In genomic region chr13:65679240-65679639, GRCh38 we compare ENCODE assay signal across 23 cellular contexts.
DNase-seq lines count a peak whose midpoint lies in the region; TF ChIP-seq lines count a peak whose summit lies in the region.
"Had no signal": no experiment of that assay in that cellular context is flagged by ENCODE, and none has a peak within 500 bp of the region (broad histone marks: within the 10 kb centered on the region; RNA-seq: fewer than 3 reads in every experiment).

No MANE protein-coding gene starts in this region.

- no peak overlapping the region for H3K4me3 Mint-ChIP-seq in glutamatergic neuron (ENCODE audit: unreplicated experiment)
- H3K4me3 Mint-ChIP-seq: activated naive CD4-positive, alpha-beta T cell treated with anti-CD3 and anti-CD28 coated beads for 36 hours; naive thymus-derived CD4-positive, alpha-beta T cell; stimulated activated naive CD8-positive, alpha-beta T cell treated with anti-CD3 and anti-CD28 coated beads, Interleukin-15, amount 100 ng/mL, for 72 hours; T-cell had no signal

- H3K27me3 Mint-ChIP-seq in glutamatergic neuron (ENCODE audit: unreplicated experiment), result peaks cover 5% of the 10 kb centered on the region
- H3K27me3 Mint-ChIP-seq: naive thymus-derived CD4-positive, alpha-beta T cell; stimulated activated naive CD8-positive, alpha-beta T cell treated with anti-CD3 and anti-CD28 coated beads, Interleukin-15, amount 100 ng/mL, for 72 hours; T-cell had no signal

- H3K27ac Mint-ChIP-seq in glutamatergic neuron (ENCODE audit: unreplicated experiment), result peak overlapping the region; percentile 65
- H3K27ac Mint-ChIP-seq: activated naive CD4-positive, alpha-beta T cell treated with anti-CD3 and anti-CD28 coated beads for 36 hours; naive thymus-derived CD4-positive, alpha-beta T cell; stimulated activated naive CD8-positive, alpha-beta T cell treated with anti-CD3 and anti-CD28 coated beads, Interleukin-15, amount 100 ng/mL, for 72 hours; T-cell had no signal

- peaks cover 8% of the 10 kb centered on the region for H3K4me1 Mint-ChIP-seq in glutamatergic neuron (ENCODE audit: low read depth, unreplicated experiment)
- H3K4me1 Mint-ChIP-seq: naive thymus-derived CD4-positive, alpha-beta T cell; stimulated activated naive CD8-positive, alpha-beta T cell treated with anti-CD3 and anti-CD28 coated beads, Interleukin-15, amount 100 ng/mL, for 72 hours; T-cell had no signal

- H3K9me3 Mint-ChIP-seq in glutamatergic neuron (ENCODE audit: unreplicated experiment), result peaks cover 4% of the 10 kb centered on the region

- TF ChIP-seq CTCF in AG10803 (conservative IDR thresholded peaks at IDR 0.05; ENCODE audit: low read length), result no peak
- TF ChIP-seq CTCF in cardiac fibroblast (IDR thresholded peaks at IDR 0.05; ENCODE audit: low read depth, low read length), result no peak
- TF ChIP-seq CTCF in glutamatergic neuron (IDR thresholded peaks at IDR 0.05; ENCODE audit: partially characterized antibody, unreplicated experiment), result no peak

- DNase-seq in AG10803 (ENCODE audit: low read depth) (peak; percentile 1), NCI-H226 (peak; percentile 21), cardiac fibroblast (ENCODE audit: low read depth in 2 of 2) (peak; percentile 6 to 52), glutamatergic neuron (no peak), SW 1271 (lab: John Stamatoyannopoulos, UW) (no peak), NCI-H2227 (lab: John Stamatoyannopoulos, UW; ENCODE audit: unreplicated experiment) (no peak), A172 (ENCODE audit: low spot score) (no peak)
- no peak for DNase-seq in stimulated activated CD4-positive, alpha-beta T cell treated with anti-CD3 and anti-CD28 coated beads, Interleukin-4, amount 100 ng/mL, for 1 hour
- DNase-seq: activated CD4-positive, CD25-positive, alpha-beta regulatory T cell treated with anti-CD3 and anti-CD28 coated beads, Interleukin-2, amount 50 U/mL, for 72 hours; activated naive CD4-positive, alpha-beta T cell treated with anti-CD3 and anti-CD28 coated beads for 36 hours; activated T-cell treated with anti-CD3 and anti-CD28 coated beads, Interleukin-2, amount 50 U/mL, for 1 hour; anterior cingulate cortex; effector CD8-positive, alpha-beta T cell; heart left ventricle; naive thymus-derived CD4-positive, alpha-beta T cell; NCI-H1694 treated with DMSO at 0.1 percent for 48 hours; NCI-H2171 treated with DMSO at 0.1 percent for 48 hours; occipital lobe; Right ventricle myocardium superior; stimulated activated naive CD8-positive, alpha-beta T cell treated with anti-CD3 and anti-CD28 coated beads, Interleukin-15, amount 100 ng/mL, for 72 hours; T-cell had no signal

- peaks cover 4% of the 10 kb centered on the region for H3K36me3 Mint-ChIP-seq in glutamatergic neuron (ENCODE audit: unreplicated experiment)
- H3K36me3 Mint-ChIP-seq: T-cell had no signal

- no peak overlapping the region for H3K4me3 ChIP-seq in AG10803 (ENCODE audit: low read length)
- H3K4me3 ChIP-seq in cardiac fibroblast (replicated peaks in 1 of 2; ENCODE audit: low read depth in 2 of 2, low read length in 2 of 2), result no peak overlapping the region
- H3K4me3 ChIP-seq: A549, heart left ventricle, tibial nerve had no signal

Comparison
In these comparisons a context has a peak if more than half of its experiments do, and no peak if none do; other contexts are left out.
1. DNase-seq: peak in AG10803 (single experiment), NCI-H226 (single experiment) and cardiac fibroblast (2 of 2); none in glutamatergic neuron (single experiment), SW 1271 (0 of 2), NCI-H2227 (single experiment), stimulated activated CD4-positive, alpha-beta T cell treated with anti-CD3 and anti-CD28 coated beads, Interleukin-4, amount 100 ng/mL, for 1 hour (single experiment) and A172 (single experiment).